In the genomic region with DNA sequence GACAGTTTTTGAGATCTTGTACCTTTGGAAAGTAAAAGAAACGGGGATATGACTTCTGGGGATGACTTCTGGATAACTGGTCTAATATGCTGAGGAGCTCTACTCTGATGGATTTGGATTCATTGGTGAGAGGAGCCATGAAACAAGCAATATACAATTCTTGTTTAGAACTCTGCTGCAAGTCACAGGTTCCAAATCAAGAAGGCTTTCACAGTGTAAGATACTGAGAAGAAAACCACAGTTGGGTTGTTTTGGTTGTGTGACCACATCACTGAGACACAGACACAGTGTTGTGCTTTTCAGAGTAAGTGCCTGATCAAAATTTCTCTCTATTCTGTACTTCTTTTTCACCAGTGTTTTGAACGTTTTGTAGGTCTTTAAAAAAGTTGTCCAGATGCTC, we compare ENCODE assay signal across 1 cellular context.
TF ChIP-seq lines count a peak whose summit lies in the region.

No MANE protein-coding gene starts in this region.

TF ChIP-seq in SK-N-SH treated with all-trans-retinoic acid at 6 μM for 48 hours, 23 proteins besides CTCF, POLR2A, EP300 and RAD21 (continued from another document):
- TF ChIP-seq, protein P1, sequence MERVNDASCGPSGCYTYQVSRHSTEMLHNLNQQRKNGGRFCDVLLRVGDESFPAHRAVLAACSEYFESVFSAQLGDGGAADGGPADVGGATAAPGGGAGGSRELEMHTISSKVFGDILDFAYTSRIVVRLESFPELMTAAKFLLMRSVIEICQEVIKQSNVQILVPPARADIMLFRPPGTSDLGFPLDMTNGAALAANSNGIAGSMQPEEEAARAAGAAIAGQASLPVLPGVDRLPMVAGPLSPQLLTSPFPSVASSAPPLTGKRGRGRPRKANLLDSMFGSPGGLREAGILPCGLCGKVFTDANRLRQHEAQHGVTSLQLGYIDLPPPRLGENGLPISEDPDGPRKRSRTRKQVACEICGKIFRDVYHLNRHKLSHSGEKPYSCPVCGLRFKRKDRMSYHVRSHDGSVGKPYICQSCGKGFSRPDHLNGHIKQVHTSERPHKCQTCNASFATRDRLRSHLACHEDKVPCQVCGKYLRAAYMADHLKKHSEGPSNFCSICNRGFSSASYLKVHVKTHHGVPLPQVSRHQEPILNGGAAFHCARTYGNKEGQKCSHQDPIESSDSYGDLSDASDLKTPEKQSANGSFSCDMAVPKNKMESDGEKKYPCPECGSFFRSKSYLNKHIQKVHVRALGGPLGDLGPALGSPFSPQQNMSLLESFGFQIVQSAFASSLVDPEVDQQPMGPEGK (CRISPR knock-in tag; IDR thresholded peaks at IDR 0.05; ENCODE audit: borderline replicate concordance), result no peak
- TF ChIP-seq BACH2 (CRISPR knock-in tag; IDR thresholded peaks at IDR 0.05; ENCODE audit: borderline replicate concordance) (no peak), ZC3H10 (CRISPR knock-in tag; IDR thresholded peaks at IDR 0.05) (no peak), GLIS3 (CRISPR knock-in tag; IDR thresholded peaks at IDR 0.05) (no peak), TCF4 (CRISPR knock-in tag; IDR thresholded peaks at IDR 0.05; ENCODE audit: borderline replicate concordance) (no peak), CSDC2 (CRISPR knock-in tag; IDR thresholded peaks at IDR 0.05) (no peak), ZNF70 (CRISPR knock-in tag; IDR thresholded peaks at IDR 0.05) (no peak), ARNTL (CRISPR knock-in tag; IDR thresholded peaks at IDR 0.05; ENCODE audit: borderline replicate concordance, low read depth) (no peak), ZFP3 (CRISPR knock-in tag; IDR thresholded peaks at IDR 0.05) (no peak), ISL1 (CRISPR knock-in tag; IDR thresholded peaks at IDR 0.05) (no peak), ESRRG (CRISPR knock-in tag; IDR thresholded peaks at IDR 0.05) (no peak), RARB (CRISPR knock-in tag; IDR thresholded peaks at IDR 0.05) (no peak), PPARA (CRISPR knock-in tag; IDR thresholded peaks at IDR 0.05; ENCODE audit: borderline replicate concordance) (no peak), ZFP30 (CRISPR knock-in tag; IDR thresholded peaks at IDR 0.05) (no peak)
- TF ChIP-seq, protein P2, sequence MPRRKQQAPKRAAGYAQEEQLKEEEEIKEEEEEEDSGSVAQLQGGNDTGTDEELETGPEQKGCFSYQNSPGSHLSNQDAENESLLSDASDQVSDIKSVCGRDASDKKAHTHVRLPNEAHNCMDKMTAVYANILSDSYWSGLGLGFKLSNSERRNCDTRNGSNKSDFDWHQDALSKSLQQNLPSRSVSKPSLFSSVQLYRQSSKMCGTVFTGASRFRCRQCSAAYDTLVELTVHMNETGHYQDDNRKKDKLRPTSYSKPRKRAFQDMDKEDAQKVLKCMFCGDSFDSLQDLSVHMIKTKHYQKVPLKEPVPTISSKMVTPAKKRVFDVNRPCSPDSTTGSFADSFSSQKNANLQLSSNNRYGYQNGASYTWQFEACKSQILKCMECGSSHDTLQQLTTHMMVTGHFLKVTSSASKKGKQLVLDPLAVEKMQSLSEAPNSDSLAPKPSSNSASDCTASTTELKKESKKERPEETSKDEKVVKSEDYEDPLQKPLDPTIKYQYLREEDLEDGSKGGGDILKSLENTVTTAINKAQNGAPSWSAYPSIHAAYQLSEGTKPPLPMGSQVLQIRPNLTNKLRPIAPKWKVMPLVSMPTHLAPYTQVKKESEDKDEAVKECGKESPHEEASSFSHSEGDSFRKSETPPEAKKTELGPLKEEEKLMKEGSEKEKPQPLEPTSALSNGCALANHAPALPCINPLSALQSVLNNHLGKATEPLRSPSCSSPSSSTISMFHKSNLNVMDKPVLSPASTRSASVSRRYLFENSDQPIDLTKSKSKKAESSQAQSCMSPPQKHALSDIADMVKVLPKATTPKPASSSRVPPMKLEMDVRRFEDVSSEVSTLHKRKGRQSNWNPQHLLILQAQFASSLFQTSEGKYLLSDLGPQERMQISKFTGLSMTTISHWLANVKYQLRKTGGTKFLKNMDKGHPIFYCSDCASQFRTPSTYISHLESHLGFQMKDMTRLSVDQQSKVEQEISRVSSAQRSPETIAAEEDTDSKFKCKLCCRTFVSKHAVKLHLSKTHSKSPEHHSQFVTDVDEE (CRISPR knock-in tag; IDR thresholded peaks at IDR 0.05), result no peak
- TF ChIP-seq, protein P3, sequence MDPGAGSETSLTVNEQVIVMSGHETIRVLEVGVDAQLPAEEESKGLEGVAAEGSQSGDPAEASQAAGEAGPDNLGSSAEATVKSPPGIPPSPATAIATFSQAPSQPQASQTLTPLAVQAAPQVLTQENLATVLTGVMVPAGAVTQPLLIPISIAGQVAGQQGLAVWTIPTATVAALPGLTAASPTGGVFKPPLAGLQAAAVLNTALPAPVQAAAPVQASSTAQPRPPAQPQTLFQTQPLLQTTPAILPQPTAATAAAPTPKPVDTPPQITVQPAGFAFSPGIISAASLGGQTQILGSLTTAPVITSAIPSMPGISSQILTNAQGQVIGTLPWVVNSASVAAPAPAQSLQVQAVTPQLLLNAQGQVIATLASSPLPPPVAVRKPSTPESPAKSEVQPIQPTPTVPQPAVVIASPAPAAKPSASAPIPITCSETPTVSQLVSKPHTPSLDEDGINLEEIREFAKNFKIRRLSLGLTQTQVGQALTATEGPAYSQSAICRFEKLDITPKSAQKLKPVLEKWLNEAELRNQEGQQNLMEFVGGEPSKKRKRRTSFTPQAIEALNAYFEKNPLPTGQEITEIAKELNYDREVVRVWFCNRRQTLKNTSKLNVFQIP (CRISPR knock-in tag; IDR thresholded peaks at IDR 0.05; ENCODE audit: borderline replicate concordance, low read depth), result no peak
